In genomic region chr10:119537953-119538630, GRCh38 we compare ENCODE assay signal across 14 cellular contexts. TPM values are rescaled to one million over a fixed set of nuclear protein-coding genes. Genes with fewer than 3 reads are reported as not detected.
DNase-seq lines count a peak whose midpoint lies in the region; ATAC-seq, FAIRE-seq and TF ChIP-seq lines count a peak whose summit lies in the region.
"Had no signal": no experiment of that assay in that cellular context is flagged by ENCODE, and none has a peak within 500 bp of the region (broad histone marks: within the 10 kb centered on the region; RNA-seq: fewer than 3 reads in every experiment).

No MANE protein-coding gene starts in this region.

- H3K27me3 ChIP-seq in HepG2 (ENCODE audit: control insufficient read depth in 1 of 2, insufficient read depth in 2 of 2, low read length in 2 of 2) (peaks cover 6 to 29% of the 10 kb centered on the region in 2 experiments; a peak in 4 of 5 replicates), right lobe of liver (peaks cover 0 to 6% of the 10 kb centered on the region in 2 donors), muscle layer of colon (ENCODE audit: control insufficient read depth in 1 of 2, insufficient read depth in 2 of 2, low read length in 2 of 2) (no peaks in the 10 kb centered on the region)

- no peaks in the 10 kb centered on the region for H3K9me3 Mint-ChIP-seq in activated T-helper 2 cell treated with anti-CD3 and anti-CD28 coated beads, Interferon-gamma antibody, Interleukin-2, Interleukin-4, amounts not matched to agents 10 μg/mL and 5 μg/mL and 100 μg/mL, durations not matched to agents 14 hours and 24 hours and 36 hours

- TF ChIP-seq POLR2A in HepG2 (IDR thresholded peaks at IDR 0.05; ENCODE audit: insufficient read depth in 1 of 2, low read depth in 2 of 2, low read length in 2 of 2): no peak
- TF ChIP-seq POLR2A in right lobe of liver (IDR thresholded peaks at IDR 0.05): no peak

- no peak for TF ChIP-seq EP300 in HepG2 (IDR thresholded peaks at IDR 0.05; ENCODE audit: low read depth in 2 of 2, low read length in 2 of 2)
- no peak for TF ChIP-seq EP300 in HepG2 (CRISPR knock-in tag; IDR thresholded peaks at IDR 0.05; ENCODE audit: borderline replicate concordance)

- H3K4me3 Mint-ChIP-seq in activated T-helper 2 cell treated with anti-CD3 and anti-CD28 coated beads, Interferon-gamma antibody, Interleukin-2, Interleukin-4, amounts not matched to agents 10 μg/mL and 5 μg/mL and 100 μg/mL, durations not matched to agents 14 hours and 24 hours and 36 hours (ENCODE audit: low read depth): peak overlapping the region; percentile 80
- H3K4me3 Mint-ChIP-seq: B cell had no signal

- peaks cover 48% of the 10 kb centered on the region for H3K36me3 Mint-ChIP-seq in activated T-helper 2 cell treated with anti-CD3 and anti-CD28 coated beads, Interferon-gamma antibody, Interleukin-2, Interleukin-4, amounts not matched to agents 10 μg/mL and 5 μg/mL and 100 μg/mL, durations not matched to agents 14 hours and 24 hours and 36 hours (ENCODE audit: low read depth)

- H3K27ac Mint-ChIP-seq in activated T-helper 2 cell treated with anti-CD3 and anti-CD28 coated beads, Interferon-gamma antibody, Interleukin-2, Interleukin-4, amounts not matched to agents 10 μg/mL and 5 μg/mL and 100 μg/mL, durations not matched to agents 14 hours and 24 hours and 36 hours: peak overlapping the region; percentile 84
- H3K27ac Mint-ChIP-seq: B cell had no signal

- ATAC-seq in HepG2 (peak; percentile 5; the same call in 1 of the 3 replicates), right lobe of liver (no peak), HG02970 (IDR thresholded peaks at IDR 0.05; ENCODE audit: low FRiP score, unreplicated experiment) (no peak)
- ATAC-seq: left lung had no signal

- H3K36me3 ChIP-seq in HepG2 (replicated peaks in 1 of 2; ENCODE audit: control insufficient read depth in 1 of 2, insufficient read depth in 2 of 2, low read length in 2 of 2): no peaks in the 10 kb centered on the region
- H3K36me3 ChIP-seq in right lobe of liver: no peaks in the 10 kb centered on the region
- H3K36me3 ChIP-seq in muscle layer of colon (ENCODE audit: insufficient read depth, low read length): no peaks in the 10 kb centered on the region
- H3K36me3 ChIP-seq: left lung had no signal

- 19% methylated on average over 5 of the region's 5 CpGs for WGBS in HepG2 (ENCODE audit: low lambda C conversion rate)
- WGBS in right lobe of liver (ENCODE audit: insufficient coverage, low coverage, low lambda C conversion rate, missing lambda C conversion rate): 70% methylated on average over 5 of the region's 5 CpGs

- in situ Hi-C loops in HepG2 (cut with HindIII; ENCODE audit: extremely low pct_ligation_motif_present, low pct_unique_long_range_greater_than_20kb): loop anchor here (25.0 kb wide), 1 partner anchor 351 kb away; the partner anchor contains the start of gene PRDX3

- H3K4me3 ChIP-seq in HepG2 (replicated peaks in 1 of 3; ENCODE audit: insufficient read depth in 1 of 3, low read depth in 2 of 3, low read length in 3 of 3) (no peak overlapping the region), right lobe of liver (no peak overlapping the region), muscle layer of colon (ENCODE audit: low read depth in 1 of 2, low read length in 2 of 2) (peak overlapping the region in 1 of 2 donors; percentile 55)
- H3K4me3 ChIP-seq: left lung had no signal

- no peak for TF ChIP-seq RAD21 in HepG2 (CRISPR knock-in tag; IDR thresholded peaks at IDR 0.05)

- H3K27ac ChIP-seq in HepG2 (ENCODE audit: extremely low read length, insufficient read depth, low read length): no peak overlapping the region
- no peak overlapping the region for H3K27ac ChIP-seq in right lobe of liver
- peak overlapping the region; percentile 77 for H3K27ac ChIP-seq in muscle layer of colon (ENCODE audit: low read depth, low read length)
- H3K27ac ChIP-seq: left lung had no signal

- BruUV-seq in HepG2 (replicated peaks; lab: Mats Ljungman, UMichigan): no TSS peak

- peaks cover 64% of the 10 kb centered on the region for H3K4me1 Mint-ChIP-seq in activated T-helper 2 cell treated with anti-CD3 and anti-CD28 coated beads, Interferon-gamma antibody, Interleukin-2, Interleukin-4, amounts not matched to agents 10 μg/mL and 5 μg/mL and 100 μg/mL, durations not matched to agents 14 hours and 24 hours and 36 hours (ENCODE audit: low read depth)

- no peak overlapping the region for H3K9ac ChIP-seq in HepG2 (ENCODE audit: insufficient read depth, low read depth, low read length)
- H3K9ac ChIP-seq in muscle layer of colon (ENCODE audit: low read length): peak overlapping the region; percentile 44

- DNase-seq in HepG2 (ENCODE audit: low spot score) (no peak), right lobe of liver (no peak), SW480 (ENCODE audit: low spot score) (no peak), NCI-H2107 treated with DMSO at 0.1 percent for 48 hours (lab: John Stamatoyannopoulos, UW; ENCODE audit: unreplicated experiment) (no peak), D341Med (ENCODE audit: low spot score) (no peak)
- DNase-seq in activated T-helper 2 cell treated with anti-CD3 and anti-CD28 coated beads, Interferon-gamma antibody, Interleukin-2, Interleukin-4, amounts not matched to agents 10 μg/mL and 5 μg/mL and 100 μg/mL, durations not matched to agents 14 hours and 24 hours and 36 hours (ENCODE audit: low spot score): no peak
- DNase-seq: left lung, NCI-H2171, nucleus accumbens, T-helper 9 cell had no signal

- CTCF ChIA-PET in HepG2 (lab: Yijun Ruan, JAX; ENCODE audit: low intra/inter-chr PET ratio, low total read pairs): no interaction called here

- POLR2A ChIA-PET in HepG2 (lab: Yijun Ruan, JAX): no interaction called here

- no peaks in the 10 kb centered on the region for H4K20me1 ChIP-seq in HepG2 (ENCODE audit: insufficient read depth, low read length)

- no peak for TF ChIP-seq CTCF in HepG2 (CRISPR knock-in tag; IDR thresholded peaks at IDR 0.05)
- no peak for TF ChIP-seq CTCF in right lobe of liver (IDR thresholded peaks at IDR 0.05)

- H3K4me1 ChIP-seq in HepG2 (ENCODE audit: insufficient read depth, low read length) (peaks cover 21% of the 10 kb centered on the region), right lobe of liver (peaks cover 0 to 10% (median 0%) of the 10 kb centered on the region in 4 donors), muscle layer of colon (ENCODE audit: insufficient read depth, low read length) (peaks cover 64% of the 10 kb centered on the region)

- H3K9me3 ChIP-seq in HepG2 (ENCODE audit: low read length) (no peaks in the 10 kb centered on the region), right lobe of liver (no peaks in the 10 kb centered on the region), muscle layer of colon (ENCODE audit: low read length) (no peaks in the 10 kb centered on the region)
- H3K9me3 ChIP-seq: left lung had no signal

- FAIRE-seq in HepG2 (lab: Jason Lieb, UNC): no peak
- FAIRE-seq: bronchial epithelial cell had no signal

- no peak overlapping the region for H2AFZ ChIP-seq in HepG2 (ENCODE audit: low read length)

- no peaks in the 10 kb centered on the region for H3K79me2 ChIP-seq in HepG2 (ENCODE audit: insufficient read depth, low read length)

- intact Hi-C loops in HepG2 (cut with micrococcal nuclease; ENCODE audit: unreplicated experiment): no loop called here
- intact Hi-C loops in right lobe of liver (cut with DNase I): no loop called here
- intact Hi-C loops in activated T-helper 2 cell treated with anti-CD3 and anti-CD28 coated beads, Interferon-gamma antibody, Interleukin-2, Interleukin-4, amounts not matched to agents 10 μg/mL and 5 μg/mL and 100 μg/mL, durations not matched to agents 14 hours and 24 hours and 36 hours (cut with micrococcal nuclease): no loop called here

- H3K27me3 Mint-ChIP-seq in activated T-helper 2 cell treated with anti-CD3 and anti-CD28 coated beads, Interferon-gamma antibody, Interleukin-2, Interleukin-4, amounts not matched to agents 10 μg/mL and 5 μg/mL and 100 μg/mL, durations not matched to agents 14 hours and 24 hours and 36 hours (ENCODE audit: low read depth): no peaks in the 10 kb centered on the region
- H3K27me3 Mint-ChIP-seq: B cell had no signal

- H3K4me2 ChIP-seq in HepG2 (ENCODE audit: low read depth, low read length): no peak overlapping the region

RNA-seq across cellular contexts. Expression of gene RGS10, which starts 4.4 kb away (rescaled TPM):
- total RNA-seq in HepG2 (2016; rRNA removed; fragmentation: Illumina TruSeq; extraction: Trizol) (1.1 and 1.7 TPM in 2 replicates), right lobe of liver (1 to 10 TPM in 5 of 6 experiments, under 1 TPM in 1; 0.95 to 5.2 (median 3.7) TPM)
- 2.3 and 4.0 TPM in 2 replicates for total RNA-seq in HepG2 (2016; cell fraction: cytosol; rRNA removed; fragmentation: Illumina TruSeq; extraction: Trizol; ENCODE audit: low read depth)
- total RNA-seq in HepG2 (2016; cell fraction: insoluble cytoplasmic fraction; rRNA removed; fragmentation: Illumina TruSeq; extraction: Trizol): 1.3 and 2.0 TPM in 2 replicates
- 2.3 and 2.4 TPM in 2 replicates for total RNA-seq in HepG2 (2016; cell fraction: membrane; rRNA removed; fragmentation: Illumina TruSeq; extraction: Trizol)
- total RNA-seq in HepG2 (2016; cell fraction: nucleus; rRNA removed; fragmentation: Illumina TruSeq; extraction: Trizol): 0.78 and 1.1 TPM in 2 replicates
- 4.1 and 5.1 TPM in 2 replicates for polyA plus RNA-seq in HepG2 (2011; rRNA removed)
- 2.9 and 4.0 TPM in 2 replicates for polyA plus RNA-seq in HepG2 (2011; cell fraction: cytosol; rRNA removed)
- 1.2 and 1.3 TPM in 2 replicates for polyA plus RNA-seq in HepG2 (2011; cell fraction: nucleus; rRNA removed)
- polyA plus RNA-seq in HepG2 (2012): 1.4 and 3.1 TPM in 2 replicates
- 3.3 and 5.1 TPM in 2 replicates for polyA plus RNA-seq in HepG2 (2016; cell fraction: cytosol; fragmentation: Illumina TruSeq; extraction: Trizol; ENCODE audit: low read depth)
- polyA plus RNA-seq in HepG2 (2016; cell fraction: insoluble cytoplasmic fraction; fragmentation: Illumina TruSeq; extraction: Trizol; ENCODE audit: low read depth): 2.4 and 3.6 TPM in 2 replicates
- 3.3 TPM in 2 replicates for polyA plus RNA-seq in HepG2 (2016; cell fraction: membrane; fragmentation: Illumina TruSeq; extraction: Trizol; ENCODE audit: low read depth)
- polyA plus RNA-seq in HepG2 (2016; cell fraction: nucleus; fragmentation: Illumina TruSeq; extraction: Trizol; ENCODE audit: insufficient read depth, low read depth): 0.67 and 1.8 TPM in 2 replicates
- 1.3 and 2.3 TPM in 2 replicates for polyA minus RNA-seq in HepG2 (2011; rRNA and poly(A)+ RNA removed; ENCODE audit: low replicate concordance)
- 1.3 and 2.1 TPM in 2 replicates for polyA minus RNA-seq in HepG2 (2011; cell fraction: cytosol; rRNA and poly(A)+ RNA removed)
- 0.99 and 1.8 TPM in 2 replicates for polyA minus RNA-seq in HepG2 (2011; cell fraction: nucleus; rRNA and poly(A)+ RNA removed)
- total RNA-seq in activated T-helper 2 cell treated with anti-CD3 and anti-CD28 coated beads, Interferon-gamma antibody, Interleukin-2, Interleukin-4, amounts not matched to agents 10 μg/mL and 5 μg/mL and 100 μg/mL, durations not matched to agents 14 hours and 24 hours and 36 hours: 101 and 112 TPM in 2 replicates

RNA-seq across cellular contexts. Expression of gene TIAL1, which starts 58.7 kb away (rescaled TPM):
- 31.5 and 36.6 TPM in 2 replicates for total RNA-seq in HepG2 (2016; rRNA removed; fragmentation: Illumina TruSeq; extraction: Trizol)
- 19.8 and 22.7 TPM in 2 replicates for total RNA-seq in HepG2 (2016; cell fraction: cytosol; rRNA removed; fragmentation: Illumina TruSeq; extraction: Trizol; ENCODE audit: low read depth)
- total RNA-seq in HepG2 (2016; cell fraction: insoluble cytoplasmic fraction; rRNA removed; fragmentation: Illumina TruSeq; extraction: Trizol): 32.7 and 33.0 TPM in 2 replicates
- 32.9 and 34.8 TPM in 2 replicates for total RNA-seq in HepG2 (2016; cell fraction: membrane; rRNA removed; fragmentation: Illumina TruSeq; extraction: Trizol)
- total RNA-seq in HepG2 (2016; cell fraction: nucleus; rRNA removed; fragmentation: Illumina TruSeq; extraction: Trizol): 74.7 and 93.9 TPM in 2 replicates
- polyA plus RNA-seq in HepG2 (2011; rRNA removed): 145 and 148 TPM in 2 replicates
- 29.6 and 41.0 TPM in 2 replicates for polyA plus RNA-seq in HepG2 (2011; cell fraction: cytosol; rRNA removed)
- 368 and 448 TPM in 2 replicates for polyA plus RNA-seq in HepG2 (2011; cell fraction: nucleus; rRNA removed)
- 152 and 155 TPM in 2 replicates for polyA plus RNA-seq in HepG2 (2012)
- 16.3 and 18.6 TPM in 2 replicates for polyA plus RNA-seq in HepG2 (2016; cell fraction: cytosol; fragmentation: Illumina TruSeq; extraction: Trizol; ENCODE audit: low read depth)
- 72.0 and 75.0 TPM in 2 replicates for polyA plus RNA-seq in HepG2 (2016; cell fraction: insoluble cytoplasmic fraction; fragmentation: Illumina TruSeq; extraction: Trizol; ENCODE audit: low read depth)
- 36.1 and 39.6 TPM in 2 replicates for polyA plus RNA-seq in HepG2 (2016; cell fraction: membrane; fragmentation: Illumina TruSeq; extraction: Trizol; ENCODE audit: low read depth)
- 291 and 317 TPM in 2 replicates for polyA plus RNA-seq in HepG2 (2016; cell fraction: nucleus; fragmentation: Illumina TruSeq; extraction: Trizol; ENCODE audit: insufficient read depth, low read depth)
- 17.9 and 42.2 TPM in 2 replicates for polyA minus RNA-seq in HepG2 (2011; rRNA and poly(A)+ RNA removed; ENCODE audit: low replicate concordance)
- 27.6 and 31.4 TPM in 2 replicates for polyA minus RNA-seq in HepG2 (2011; cell fraction: cytosol; rRNA and poly(A)+ RNA removed)
- polyA minus RNA-seq in HepG2 (2011; cell fraction: nucleus; rRNA and poly(A)+ RNA removed): 199 and 216 TPM in 2 replicates
- 10 to 100 TPM; 37.2 to 52.2 (median 46.3) TPM for total RNA-seq in right lobe of liver
- total RNA-seq in activated T-helper 2 cell treated with anti-CD3 and anti-CD28 coated beads, Interferon-gamma antibody, Interleukin-2, Interleukin-4, amounts not matched to agents 10 μg/mL and 5 μg/mL and 100 μg/mL, durations not matched to agents 14 hours and 24 hours and 36 hours: 183 and 184 TPM in 2 replicates

Comparison
In these comparisons a context has a peak if more than half of its experiments do, and no peak if none do; other contexts are left out.
1. RNA of gene RGS10, which starts 4.4 kb away (total RNA-seq): 101 to 112 TPM in activated T-helper 2 cell treated with anti-CD3 and anti-CD28 coated beads, Interferon-gamma antibody, Interleukin-2, Interleukin-4, amounts not matched to agents 10 μg/mL and 5 μg/mL and 100 μg/mL, durations not matched to agents 14 hours and 24 hours and 36 hours; 0.95 to 5.2 TPM in right lobe of liver and 0.78 to 4.0 TPM in HepG2; every median in the first group is over 10 times any median in the second.